Comparison of ENCODE assay signal across 9 cellular contexts in genomic region chr5:147455321-147455720, GRCh38. TPM values are rescaled to one million over a fixed set of nuclear protein-coding genes. Genes with fewer than 3 reads are reported as not detected.
DNase-seq lines count a peak whose midpoint lies in the region; ATAC-seq and TF ChIP-seq lines count a peak whose summit lies in the region.
"Had no signal": no experiment of that assay in that cellular context is flagged by ENCODE, and none has a peak within 500 bp of the region (broad histone marks: within the 10 kb centered on the region; RNA-seq: fewer than 3 reads in every experiment).

No MANE protein-coding gene starts in this region.

- H3K9me3 Mint-ChIP-seq in CD4-positive, alpha-beta T cell, result peaks cover under 1% of the 10 kb centered on the region
- H3K9me3 Mint-ChIP-seq in stimulated activated memory B cell treated with anti-CD40 and anti-IgM and Interleukin-4, amounts not matched to agents 10 μg/mL and 1 μg/mL and 100 μg/mL, for 72 hours, result no peaks in the 10 kb centered on the region

- peaks cover 84% of the 10 kb centered on the region for H3K27me3 Mint-ChIP-seq in CD4-positive, alpha-beta T cell
- H3K27me3 Mint-ChIP-seq in stimulated activated memory B cell treated with anti-CD40 and anti-IgM and Interleukin-4, amounts not matched to agents 10 μg/mL and 1 μg/mL and 100 μg/mL, for 72 hours, result peaks cover 66% of the 10 kb centered on the region

- H3K27me3 ChIP-seq in CD4-positive, alpha-beta T cell (ENCODE audit: control insufficient read depth, insufficient read depth, low read length), result peaks cover 43% of the 10 kb centered on the region
- H3K27me3 ChIP-seq in adipocyte (replicated peaks; ENCODE audit: control insufficient read depth, insufficient read depth, low read length), result no peaks in the 10 kb centered on the region
- H3K27me3 ChIP-seq: cardiac muscle cell had no signal

- H3K4me1 ChIP-seq in adipocyte (ENCODE audit: control insufficient read depth, insufficient read depth, low read length), result peaks cover 29% of the 10 kb centered on the region

- no peak overlapping the region for H3K27ac ChIP-seq in CD4-positive, alpha-beta T cell (ENCODE audit: low read depth, low read length)

- ATAC-seq in CD4-positive, alpha-beta T cell (ENCODE audit: poor library complexity), result no peak
- no peak for ATAC-seq in GM19324 (IDR thresholded peaks at IDR 0.05; ENCODE audit: low FRiP score, unreplicated experiment)
- ATAC-seq in GM21529 (IDR thresholded peaks at IDR 0.05; ENCODE audit: unreplicated experiment), result no peak
- no peak for ATAC-seq in stimulated activated memory B cell treated with anti-CD40 and anti-IgM and Interleukin-4, amounts not matched to agents 10 μg/mL and 1 μg/mL and 100 μg/mL, for 72 hours

- DNase-seq in CD4-positive, alpha-beta T cell, result no peak
- DNase-seq in HCEC 1CT, result peak; percentile 83
- DNase-seq in adipocyte (ENCODE audit: low read depth), result peak; percentile 91
- peak; percentile 9 for DNase-seq in midbrain (lab: John Stamatoyannopoulos, UW)
- no peak for DNase-seq in islet precursor cell

- H3K4me1 Mint-ChIP-seq in CD4-positive, alpha-beta T cell (ENCODE audit: low read depth), result peaks cover 25% of the 10 kb centered on the region
- H3K4me1 Mint-ChIP-seq in stimulated activated memory B cell treated with anti-CD40 and anti-IgM and Interleukin-4, amounts not matched to agents 10 μg/mL and 1 μg/mL and 100 μg/mL, for 72 hours, result peaks cover 16% of the 10 kb centered on the region

- H3K4me3 Mint-ChIP-seq in CD4-positive, alpha-beta T cell, result peak overlapping the region; percentile 53
- no peak overlapping the region for H3K4me3 Mint-ChIP-seq in stimulated activated memory B cell treated with anti-CD40 and anti-IgM and Interleukin-4, amounts not matched to agents 10 μg/mL and 1 μg/mL and 100 μg/mL, for 72 hours

- H3K4me3 ChIP-seq in adipocyte (ENCODE audit: low read length), result peak overlapping the region; percentile 87
- H3K4me3 ChIP-seq: cardiac muscle cell had no signal

- CTCF ChIA-PET in CD4-positive, alpha-beta T cell (lab: Charles Lee), result no interaction called here

- TF ChIP-seq CTCF in CD4-positive, alpha-beta T cell (IDR thresholded peaks at IDR 0.05), result no peak

- H3K27ac Mint-ChIP-seq in CD4-positive, alpha-beta T cell, result no peak overlapping the region
- no peak overlapping the region for H3K27ac Mint-ChIP-seq in stimulated activated memory B cell treated with anti-CD40 and anti-IgM and Interleukin-4, amounts not matched to agents 10 μg/mL and 1 μg/mL and 100 μg/mL, for 72 hours

- no peaks in the 10 kb centered on the region for H3K36me3 ChIP-seq in adipocyte (ENCODE audit: control insufficient read depth, insufficient read depth, low read length, severe bottlenecking)
- H3K36me3 ChIP-seq: cardiac muscle cell had no signal

- H3K36me3 Mint-ChIP-seq in CD4-positive, alpha-beta T cell (ENCODE audit: low read depth), result no peaks in the 10 kb centered on the region
- no peaks in the 10 kb centered on the region for H3K36me3 Mint-ChIP-seq in stimulated activated memory B cell treated with anti-CD40 and anti-IgM and Interleukin-4, amounts not matched to agents 10 μg/mL and 1 μg/mL and 100 μg/mL, for 72 hours

- peak overlapping the region; percentile 85 for H3K9ac ChIP-seq in adipocyte (ENCODE audit: low read length)

- POLR2A ChIA-PET in CD4-positive, alpha-beta T cell (lab: Charles Lee), result no interaction called here

- no peaks in the 10 kb centered on the region for H3K9me3 ChIP-seq in CD4-positive, alpha-beta T cell (ENCODE audit: control insufficient read depth, low read length)
- no peaks in the 10 kb centered on the region for H3K9me3 ChIP-seq in adipocyte (ENCODE audit: control insufficient read depth, low read length)

- intact Hi-C loops in CD4-positive, alpha-beta T cell (cut with DNase I, micrococcal nuclease), result no loop called here

RNA-seq across cellular contexts. Expression of gene DPYSL3, which starts 54.5 kb away (rescaled TPM):
- total RNA-seq in CD4-positive, alpha-beta T cell, result not detected

Comparison
In these comparisons a context has a peak if more than half of its experiments do, and no peak if none do; other contexts are left out.
1. DNase-seq: peak in HCEC 1CT (single experiment), adipocyte (single experiment) and midbrain (single experiment); none in CD4-positive, alpha-beta T cell (0 of 10) and islet precursor cell (single experiment).